20 cellular contexts compared by ENCODE assay signal in the genomic region with DNA sequence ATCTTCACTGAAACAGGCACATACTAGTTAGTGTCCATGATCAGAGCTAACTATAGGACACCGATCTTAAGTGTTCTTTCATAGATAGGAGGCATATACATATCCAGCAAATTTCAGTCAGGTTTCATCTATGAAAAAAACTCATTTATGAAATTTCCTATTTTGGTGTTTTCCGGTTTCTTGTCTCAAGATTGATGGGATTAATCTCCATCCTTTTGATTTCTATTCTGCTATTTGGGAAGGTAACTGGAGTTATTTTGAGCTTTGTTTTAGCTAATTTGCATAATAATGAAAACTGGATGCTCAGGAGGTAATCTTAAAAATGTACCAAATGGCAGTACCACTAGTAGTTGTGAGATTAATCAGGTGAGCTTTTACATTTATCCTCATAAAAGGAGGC.
"Had no signal": no experiment of that assay in that cellular context is flagged by ENCODE, and none has a peak within 500 bp of the region (broad histone marks: within the 10 kb centered on the region; RNA-seq: fewer than 3 reads in every experiment).

No MANE protein-coding gene starts in this region.

- H3K9me3 ChIP-seq: heart right ventricle, left ventricle myocardium inferior, lower lobe of right lung, ovary, right atrium auricular region, suprapubic skin, thyroid gland, upper lobe of left lung, vagina had no signal

- H3K27ac ChIP-seq: heart right ventricle, left ventricle myocardium inferior, lower lobe of right lung, ovary, right atrium auricular region, suprapubic skin, thyroid gland, upper lobe of left lung, vagina had no signal

- H3K4me1 ChIP-seq: left ventricle myocardium inferior, lower lobe of right lung, right atrium auricular region, suprapubic skin, thyroid gland, upper lobe of left lung, vagina had no signal

- DNase-seq: cortex of kidney; dorsolateral prefrontal cortex; effector CD8-positive, alpha-beta T cell; foreskin melanocyte; heart right ventricle; immature natural killer cell; left ventricle myocardium inferior; lower lobe of right lung; mesendoderm; naive thymus-derived CD8-positive, alpha-beta T cell; nucleus accumbens; ovary; small intestine; stimulated activated CD4-positive, alpha-beta T cell treated with anti-CD3 and anti-CD28 coated beads, Interleukin-12 subunit alpha, Interleukin-12 subunit beta, amount 100 ng/mL, for 4 hours; stimulated activated naive CD8-positive, alpha-beta T cell treated with anti-CD3 and anti-CD28 coated beads, Interleukin-15, Interleukin-2, amounts not matched to agents 100 U/mL and 50 U/mL, for 24 hours; thyroid gland; upper lobe of left lung had no signal

- H3K36me3 Mint-ChIP-seq: naive thymus-derived CD8-positive, alpha-beta T cell had no signal

- H3K27ac Mint-ChIP-seq: immature natural killer cell; naive thymus-derived CD8-positive, alpha-beta T cell had no signal

- H3K36me3 ChIP-seq: left ventricle myocardium inferior, lower lobe of right lung, ovary, right atrium auricular region, thyroid gland, vagina had no signal

- H3K27me3 ChIP-seq: dorsolateral prefrontal cortex, heart right ventricle, ovary, right atrium auricular region, suprapubic skin, thyroid gland, upper lobe of left lung, vagina had no signal

- ATAC-seq: heart right ventricle; lower lobe of right lung; naive thymus-derived CD8-positive, alpha-beta T cell; stimulated activated naive CD8-positive, alpha-beta T cell treated with anti-CD3 and anti-CD28 coated beads, Interleukin-15, Interleukin-2, amounts not matched to agents 100 U/mL and 50 U/mL, for 24 hours had no signal

- H3K4me3 Mint-ChIP-seq: immature natural killer cell; naive thymus-derived CD8-positive, alpha-beta T cell had no signal

- H3K4me3 ChIP-seq: dorsolateral prefrontal cortex, heart right ventricle, left ventricle myocardium inferior, lower lobe of right lung, ovary, right atrium auricular region, suprapubic skin, thyroid gland, upper lobe of left lung, vagina had no signal
